9 cellular contexts compared by ENCODE assay signal in genomic region chr2:96361751-96362150, GRCh38.
"Had no signal": no experiment of that assay in that cellular context is flagged by ENCODE, and none has a peak within 500 bp of the region (broad histone marks: within the 10 kb centered on the region; RNA-seq: fewer than 3 reads in every experiment).

No MANE protein-coding gene starts in this region.

- H3K4me1 Mint-ChIP-seq: GM23338, H9 had no signal

- H3K27ac Mint-ChIP-seq: GM23338, H9 had no signal

- H2AFZ ChIP-seq: GM23338 had no signal

- H3K27ac ChIP-seq: HL-60 had no signal

- H3K4me3 Mint-ChIP-seq: GM23338, H9 had no signal

- H3K4me3 ChIP-seq: GM23338, K562 had no signal

- FAIRE-seq: H1, H54, K562 had no signal

- DNase-seq: H9, HCEC 1CT, IMR-90, KG1 had no signal

- H3K4me2 ChIP-seq: GM23338 had no signal

- ATAC-seq: GM23338, K562 had no signal
